ENCODE assay signal across 8 cellular contexts in the genomic region with DNA sequence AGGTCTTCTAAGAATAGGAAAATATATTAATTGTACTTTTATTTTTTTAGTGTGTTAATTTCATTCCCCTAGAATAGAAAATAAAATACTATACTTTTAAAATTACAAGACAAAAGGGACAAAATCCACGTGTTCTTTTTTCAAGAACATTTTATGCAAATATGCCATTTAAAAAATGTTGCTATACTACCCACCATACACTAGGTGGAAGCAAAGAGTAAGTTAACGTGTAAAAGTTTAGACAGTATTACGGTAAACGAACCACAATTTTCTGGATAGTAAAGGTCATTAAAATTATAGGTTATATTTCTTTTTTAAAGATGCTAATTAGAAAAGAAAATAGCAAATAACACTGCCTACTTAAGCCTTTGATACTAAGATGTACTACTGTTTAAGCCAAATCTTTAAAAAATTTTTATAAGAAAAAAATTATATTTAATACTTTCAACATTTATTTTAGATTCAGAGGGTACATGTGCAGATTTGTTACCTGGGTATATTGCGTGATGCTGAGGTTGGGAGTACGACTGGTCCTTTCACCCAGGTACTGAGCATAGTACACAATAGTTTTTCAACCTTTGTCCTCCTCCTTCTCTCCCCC.
DNase-seq lines count a peak whose midpoint lies in the region; ATAC-seq and TF ChIP-seq lines count a peak whose summit lies in the region.

No MANE protein-coding gene starts in this region.

- H3K36me3 ChIP-seq in left lung, result no peaks in the 10 kb centered on the region

- H3K9me3 ChIP-seq in left lung, result no peaks in the 10 kb centered on the region

- DNase-seq in Right ventricle myocardium superior (no peak), left cardiac atrium (no peak), NCI-H1048 (lab: John Stamatoyannopoulos, UW) (peak; percentile 8), astrocyte of the cerebellum (ENCODE audit: low read depth) (peak; percentile 23), left lung (no peak)
- no peak for DNase-seq in activated CD8-positive, alpha-beta memory T cell treated with anti-CD3 and anti-CD28 coated beads, Interleukin-2, amount 50 U/mL, for 48 hours
- DNase-seq in NK-92 treated with Interleukin-12 subunit alpha and Interleukin-12 subunit beta, amount 100 ng/mL, for 24 hours (lab: John Stamatoyannopoulos, UW), result no peak

- intact Hi-C loops in Right ventricle myocardium superior (cut with DNase I), result no loop called here
- intact Hi-C loops in left cardiac atrium (cut with DNase I), result no loop called here
- intact Hi-C loops in left lung (cut with DNase I), result no loop called here

- peaks cover 0 to 4% of the 10 kb centered on the region in 2 donors for H3K4me1 ChIP-seq in left lung

- peaks cover 0 to 4% of the 10 kb centered on the region in 2 donors for H3K27me3 ChIP-seq in left lung

- H3K4me3 ChIP-seq in astrocyte of the cerebellum (ENCODE audit: low read depth, low read length) (no peak overlapping the region), left lung (no peak overlapping the region)

- peak; percentile 61 for ATAC-seq in Right ventricle myocardium superior (ENCODE audit: poor library complexity)
- no peak for ATAC-seq in left cardiac atrium
- peak; percentile 76 for ATAC-seq in HG02571 (IDR thresholded peaks at IDR 0.05; ENCODE audit: unreplicated experiment)
- peak; percentile 77 for ATAC-seq in left lung

- in situ Hi-C loops in astrocyte of the cerebellum (cut with HindIII; ENCODE audit: low sequenced_read_pairs), result no loop called here

- TF ChIP-seq CTCF in astrocyte of the cerebellum (IDR thresholded peaks at IDR 0.05; ENCODE audit: low read depth, low read length, missing control alignments), result peak; percentile 14
- peak; percentile 51 to 54 for TF ChIP-seq CTCF in left lung (IDR thresholded peaks at IDR 0.05)

- H3K27ac ChIP-seq in left lung, result no peak overlapping the region

Comparison
In these comparisons a context has a peak if more than half of its experiments do, and no peak if none do; other contexts are left out.
1. ATAC-seq: peak in Right ventricle myocardium superior (single experiment), HG02571 (single experiment) and left lung (single experiment); none in left cardiac atrium (0 of 2).
2. DNase-seq: peak in NCI-H1048 (single experiment) and astrocyte of the cerebellum (single experiment); none in Right ventricle myocardium superior (single experiment), left cardiac atrium (single experiment), left lung (0 of 2), activated CD8-positive, alpha-beta memory T cell treated with anti-CD3 and anti-CD28 coated beads, Interleukin-2, amount 50 U/mL, for 48 hours (single experiment) and NK-92 treated with Interleukin-12 subunit alpha and Interleukin-12 subunit beta, amount 100 ng/mL, for 24 hours (single experiment).